20 cellular contexts compared by ENCODE assay signal in genomic region chr5:175133185-175133584, GRCh38.
"Had no signal": no experiment of that assay in that cellular context is flagged by ENCODE, and none has a peak within 500 bp of the region (broad histone marks: within the 10 kb centered on the region; RNA-seq: fewer than 3 reads in every experiment).

No MANE protein-coding gene starts in this region.

- H3K27me3 ChIP-seq: tibial artery, vagina had no signal

- H3K4me1 ChIP-seq: tibial artery, vagina had no signal

- H3K4me2 ChIP-seq: smooth muscle cell had no signal

- H3K9me3 ChIP-seq: tibial artery, vagina had no signal

- H3K4me1 Mint-ChIP-seq: brain; central memory CD8-positive, alpha-beta T cell; natural killer cell; stimulated activated effector memory CD8-positive, alpha-beta T cell treated with anti-CD3 and anti-CD28 coated beads, Interleukin-12 subunit alpha, Interleukin-12 subunit beta, amount 100 ng/mL, for 72 hours had no signal

- H3K27ac Mint-ChIP-seq: activated naive CD4-positive, alpha-beta T cell treated with anti-CD3 and anti-CD28 coated beads, Interleukin-2, amount 50 U/mL, for 72 hours; brain; dendritic cell treated with granulocyte-macrophage colony-stimulating factor and Interleukin-4, amounts not matched to agents 40 ng/mL and 50 ng/mL, for 4 days; effector memory CD8-positive, alpha-beta T cell; natural killer cell; progenitor cell of endocrine pancreas; stimulated activated effector memory CD8-positive, alpha-beta T cell treated with anti-CD3 and anti-CD28 coated beads, Interleukin-12 subunit alpha, Interleukin-12 subunit beta, amount 100 ng/mL, for 72 hours had no signal

- H3K4me3 Mint-ChIP-seq: brain; central memory CD8-positive, alpha-beta T cell; dendritic cell treated with granulocyte-macrophage colony-stimulating factor and Interleukin-4, amounts not matched to agents 40 ng/mL and 50 ng/mL, for 4 days; effector memory CD8-positive, alpha-beta T cell; natural killer cell; stimulated activated effector memory CD8-positive, alpha-beta T cell treated with anti-CD3 and anti-CD28 coated beads, Interleukin-12 subunit alpha, Interleukin-12 subunit beta, amount 100 ng/mL, for 72 hours had no signal

- H3K4me3 ChIP-seq: smooth muscle cell, tibial artery, vagina had no signal

- H3K27ac ChIP-seq: tibial artery, vagina had no signal

- DNase-seq: activated effector memory CD4-positive, alpha-beta T cell treated with anti-CD3 and anti-CD28 coated beads, Interleukin-2, amount 50 U/mL, for 16 hours; activated T-cell treated with anti-CD3 and anti-CD28 coated beads, Interleukin-2, amount 50 U/mL, for 1 hour; amniotic stem cell; effector memory CD8-positive, alpha-beta T cell; hypothalamus; left colon; mammary epithelial cell; natural killer cell; nucleus accumbens; right cardiac atrium; tibial artery had no signal

- ATAC-seq: activated CD4-positive, CD25-positive, alpha-beta regulatory T cell treated with anti-CD3 and anti-CD28 coated beads, Interleukin-2, amount 50 U/mL, for 24 hours; activated naive CD4-positive, alpha-beta T cell treated with anti-CD3 and anti-CD28 coated beads, Interleukin-2, amount 50 U/mL, for 72 hours; effector memory CD8-positive, alpha-beta T cell; left colon; natural killer cell; right cardiac atrium; stimulated activated effector memory CD8-positive, alpha-beta T cell treated with anti-CD3 and anti-CD28 coated beads, Interleukin-12 subunit alpha, Interleukin-12 subunit beta, amount 100 ng/mL, for 72 hours had no signal

- H3K27me3 Mint-ChIP-seq: dendritic cell treated with granulocyte-macrophage colony-stimulating factor and Interleukin-4, amounts not matched to agents 40 ng/mL and 50 ng/mL, for 4 days; effector memory CD8-positive, alpha-beta T cell had no signal

- H3K36me3 ChIP-seq: tibial artery, vagina had no signal

- H3K36me3 Mint-ChIP-seq: brain; natural killer cell; stimulated activated effector memory CD8-positive, alpha-beta T cell treated with anti-CD3 and anti-CD28 coated beads, Interleukin-12 subunit alpha, Interleukin-12 subunit beta, amount 100 ng/mL, for 72 hours had no signal
